ENCODE assay signal across 17 cellular contexts in genomic region chr7:36651404-36651803, GRCh38.
DNase-seq lines count a peak whose midpoint lies in the region; TF ChIP-seq lines count a peak whose summit lies in the region.
"Had no signal": no experiment of that assay in that cellular context is flagged by ENCODE, and none has a peak within 500 bp of the region (broad histone marks: within the 10 kb centered on the region; RNA-seq: fewer than 3 reads in every experiment).

No MANE protein-coding gene starts in this region.

- no peaks in the 10 kb centered on the region for H3K36me3 ChIP-seq in SJSA1
- H3K36me3 ChIP-seq: left ventricle myocardium inferior, upper lobe of left lung had no signal

- TF ChIP-seq CTCF in osteocyte (IDR thresholded peaks at IDR 0.05) = no peak
- TF ChIP-seq CTCF in GM10248 (IDR thresholded peaks at IDR 0.05; ENCODE audit: control extremely low read depth, extremely low read depth, low read depth, missing control alignments) = no peak

- H3K36me3 Mint-ChIP-seq in osteocyte (ENCODE audit: unreplicated experiment) = no peaks in the 10 kb centered on the region
- H3K36me3 Mint-ChIP-seq in activated CD4-positive, alpha-beta T cell treated with anti-CD3 and anti-CD28 coated beads, Interleukin-2, amount 10 ng/mL, durations not matched to agents 24 days and 14 days (ENCODE audit: low read depth) = peaks cover 34% of the 10 kb centered on the region
- H3K36me3 Mint-ChIP-seq: activated CD4-positive, alpha-beta memory T cell treated with anti-CD3 and anti-CD28 coated beads for 36 hours had no signal

- H3K4me3 Mint-ChIP-seq in osteocyte (ENCODE audit: unreplicated experiment) = no peak overlapping the region
- no peak overlapping the region for H3K4me3 Mint-ChIP-seq in activated CD4-positive, alpha-beta T cell treated with anti-CD3 and anti-CD28 coated beads, Interleukin-2, amount 10 ng/mL, durations not matched to agents 24 days and 14 days
- H3K4me3 Mint-ChIP-seq: activated CD4-positive, alpha-beta memory T cell treated with anti-CD3 and anti-CD28 coated beads for 36 hours had no signal

- intact Hi-C loops in activated CD4-positive, alpha-beta T cell treated with anti-CD3 and anti-CD28 coated beads, Interleukin-2, amount 10 ng/mL, durations not matched to agents 24 days and 14 days (cut with micrococcal nuclease) = no loop called here

- peak overlapping the region; percentile 76 for H3K27ac ChIP-seq in SJSA1
- H3K27ac ChIP-seq: coronary artery, left ventricle myocardium inferior, upper lobe of left lung had no signal

- H3K9me3 ChIP-seq in SJSA1 (replicated peaks) = no peaks in the 10 kb centered on the region
- H3K9me3 ChIP-seq: left ventricle myocardium inferior, upper lobe of left lung had no signal

- peaks cover 35% of the 10 kb centered on the region for H3K4me1 Mint-ChIP-seq in osteocyte (ENCODE audit: unreplicated experiment)
- H3K4me1 Mint-ChIP-seq in activated CD4-positive, alpha-beta T cell treated with anti-CD3 and anti-CD28 coated beads, Interleukin-2, amount 10 ng/mL, durations not matched to agents 24 days and 14 days = peaks cover 12% of the 10 kb centered on the region

- H3K4me3 ChIP-seq in SJSA1 = no peak overlapping the region
- H3K4me3 ChIP-seq: coronary artery, left ventricle myocardium inferior, upper lobe of left lung had no signal

- H3K27me3 ChIP-seq in SJSA1 (replicated peaks) = no peaks in the 10 kb centered on the region
- H3K27me3 ChIP-seq: upper lobe of left lung had no signal

- H3K9me3 Mint-ChIP-seq in osteocyte (ENCODE audit: unreplicated experiment) = no peaks in the 10 kb centered on the region
- H3K9me3 Mint-ChIP-seq in activated CD4-positive, alpha-beta T cell treated with anti-CD3 and anti-CD28 coated beads, Interleukin-2, amount 10 ng/mL, durations not matched to agents 24 days and 14 days = peaks cover 3% of the 10 kb centered on the region
- H3K9me3 Mint-ChIP-seq: activated CD4-positive, alpha-beta memory T cell treated with anti-CD3 and anti-CD28 coated beads for 36 hours had no signal

- no peaks in the 10 kb centered on the region for H3K27me3 Mint-ChIP-seq in osteocyte (ENCODE audit: unreplicated experiment)
- H3K27me3 Mint-ChIP-seq in activated CD4-positive, alpha-beta T cell treated with anti-CD3 and anti-CD28 coated beads, Interleukin-2, amount 10 ng/mL, durations not matched to agents 24 days and 14 days = no peaks in the 10 kb centered on the region
- H3K27me3 Mint-ChIP-seq: activated CD4-positive, alpha-beta memory T cell treated with anti-CD3 and anti-CD28 coated beads for 36 hours had no signal

- peaks cover 43% of the 10 kb centered on the region for H3K4me1 ChIP-seq in SJSA1 (replicated peaks)
- H3K4me1 ChIP-seq: left ventricle myocardium inferior, upper lobe of left lung had no signal

- DNase-seq in GM04503 (ENCODE audit: low read depth) (peak; percentile 17), SJSA1 (ENCODE audit: low read depth in 1 of 2, low spot score in 2 of 2) (peak in 1 of 2 experiments; percentile 56), fibroblast of peridontal ligament (ENCODE audit: extremely low read depth) (peak; percentile 89), osteocyte (ENCODE audit: extremely low spot score, unreplicated experiment) (no peak), GM10248 (ENCODE audit: extremely low spot score) (no peak), kidney glomerular epithelial cell (lab: John Stamatoyannopoulos, UW) (no peak), inferior parietal cortex (ENCODE audit: extremely low spot score) (no peak)
- DNase-seq in activated CD4-positive, alpha-beta T cell treated with anti-CD3 and anti-CD28 coated beads, Interleukin-2, amount 10 ng/mL, durations not matched to agents 24 days and 14 days = no peak
- DNase-seq: activated CD4-positive, alpha-beta memory T cell treated with anti-CD3 and anti-CD28 coated beads for 36 hours; activated naive CD4-positive, alpha-beta T cell; DMS 273 treated with DMSO at 0.1 percent for 48 hours; left ventricle myocardium inferior; occipital lobe; OCI-M1; stimulated activated CD4-positive, alpha-beta T cell treated with anti-CD3 and anti-CD28 coated beads, Interleukin-15, amount 100 ng/mL, for 24 hours; upper lobe of left lung had no signal

- H3K27ac Mint-ChIP-seq in osteocyte (ENCODE audit: unreplicated experiment) = peak overlapping the region; percentile 36
- no peak overlapping the region for H3K27ac Mint-ChIP-seq in activated CD4-positive, alpha-beta T cell treated with anti-CD3 and anti-CD28 coated beads, Interleukin-2, amount 10 ng/mL, durations not matched to agents 24 days and 14 days
- H3K27ac Mint-ChIP-seq: activated CD4-positive, alpha-beta memory T cell treated with anti-CD3 and anti-CD28 coated beads for 36 hours had no signal

- POLR2A ChIA-PET in GM10248 (lab: Yijun Ruan, JAX) = no interaction called here

- CTCF ChIA-PET in GM10248 (lab: Yijun Ruan, JAX) = interaction anchor here (0.8 kb wide), 1 partner anchor 43 kb away, joined by 3 read pairs; no protein-coding TSS in a partner anchor

Comparison
In these comparisons a context has a peak if more than half of its experiments do, and no peak if none do; other contexts are left out.
1. DNase-seq: peak in GM04503 (single experiment) and fibroblast of peridontal ligament (single experiment); none in osteocyte (single experiment), GM10248 (single experiment), activated CD4-positive, alpha-beta T cell treated with anti-CD3 and anti-CD28 coated beads, Interleukin-2, amount 10 ng/mL, durations not matched to agents 24 days and 14 days (single experiment), kidney glomerular epithelial cell (single experiment) and inferior parietal cortex (single experiment).